ENCODE assay signal across 15 cellular contexts in the genomic region with DNA sequence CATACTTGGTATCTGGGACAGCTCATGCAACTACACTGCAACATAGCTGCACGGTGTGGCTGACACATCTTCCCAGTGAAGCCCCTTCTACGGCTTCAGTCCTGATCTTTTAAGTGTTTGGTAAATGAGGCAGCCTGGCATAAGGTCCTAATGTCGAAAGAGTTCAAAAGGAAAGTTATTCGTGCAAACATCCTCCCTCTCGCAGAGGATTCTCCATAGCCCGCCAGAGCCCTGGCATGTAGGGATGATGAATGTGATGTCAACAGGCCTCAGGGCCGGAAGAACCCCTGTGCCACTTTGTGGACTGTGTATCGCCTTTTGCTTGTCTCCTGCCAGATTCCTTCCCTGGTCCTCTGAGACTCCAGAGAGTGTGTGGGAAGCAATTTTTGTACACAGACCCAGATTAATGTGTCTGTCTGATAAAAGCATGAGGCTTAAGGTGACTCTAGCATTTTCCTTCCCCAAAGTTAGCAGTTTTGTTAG.
A peak's percentile ranks its signal among the peaks of the same experiment; 100 is the strongest.
DNase-seq lines count a peak whose midpoint lies in the region; ATAC-seq and TF ChIP-seq lines count a peak whose summit lies in the region.
"Had no signal": no experiment of that assay in that cellular context is flagged by ENCODE, and none has a peak within 500 bp of the region (broad histone marks: within the 10 kb centered on the region; RNA-seq: fewer than 3 reads in every experiment).

No MANE protein-coding gene starts in this region.

- H2AFZ ChIP-seq in smooth muscle cell (ENCODE audit: low read depth): no peak overlapping the region

- ATAC-seq in GM18520 (IDR thresholded peaks at IDR 0.05; ENCODE audit: unreplicated experiment) (no peak), HG03159 (IDR thresholded peaks at IDR 0.05; ENCODE audit: unreplicated experiment) (no peak)

- H3K4me3 ChIP-seq in fibroblast of pulmonary artery (replicated peaks; ENCODE audit: low read depth, low read length) (no peak overlapping the region), muscle layer of duodenum (ENCODE audit: low read depth in 1 of 2, low read length in 2 of 2) (no peak overlapping the region), smooth muscle cell (no peak overlapping the region)
- H3K4me3 ChIP-seq: MG63, thoracic aorta had no signal

- 35% methylated on average over 8 of the region's 8 CpGs for WGBS in smooth muscle cell (ENCODE audit: low lambda C conversion rate)

- DNase-seq in AG20443 (ENCODE audit: low spot score) (peak; percentile 25), NCI-H69 (lab: John Stamatoyannopoulos, UW) (peak; percentile 30), fibroblast of pulmonary artery (ENCODE audit: low read depth) (peak; percentile 16), RPMI8226 (no peak), smooth muscle cell (lab: John Stamatoyannopoulos, UW; ENCODE audit: unreplicated experiment) (no peak)
- DNase-seq: activated B cell treated with CpG ODN at 0.5 μM for 24 hours; activated naive CD4-positive, alpha-beta T cell; MG63; NCI-H2081; NCI-H748 treated with DMSO at 0.1 percent for 48 hours had no signal

- peaks cover 13% of the 10 kb centered on the region for H3F3A ChIP-seq in smooth muscle cell (ENCODE audit: low read depth)

- H3K4me1 ChIP-seq in muscle layer of duodenum (ENCODE audit: control insufficient read depth in 1 of 2, insufficient read depth in 2 of 2, low read length in 2 of 2) (peaks cover 0 to 4% of the 10 kb centered on the region in 2 donors), smooth muscle cell (ENCODE audit: low read depth) (peaks cover 13% of the 10 kb centered on the region)

- no peak overlapping the region for H3K4me2 ChIP-seq in smooth muscle cell

- H3K27me3 ChIP-seq in muscle layer of duodenum (ENCODE audit: low read depth, low read length) (no peaks in the 10 kb centered on the region), smooth muscle cell (ENCODE audit: low read depth) (no peaks in the 10 kb centered on the region)
- H3K27me3 ChIP-seq: MG63 had no signal

- no peak overlapping the region for H3K9ac ChIP-seq in smooth muscle cell (ENCODE audit: low read depth)

- H3K36me3 ChIP-seq in muscle layer of duodenum (ENCODE audit: control insufficient read depth in 1 of 2, insufficient read depth in 2 of 2, low read length in 2 of 2) (no peaks in the 10 kb centered on the region), smooth muscle cell (ENCODE audit: low read depth) (no peaks in the 10 kb centered on the region)
- H3K36me3 ChIP-seq: MG63, thoracic aorta had no signal

- H3K79me2 ChIP-seq in smooth muscle cell (ENCODE audit: low read depth): no peaks in the 10 kb centered on the region

- H3K27ac ChIP-seq in muscle layer of duodenum (ENCODE audit: low read length) (peak overlapping the region; percentile 82), smooth muscle cell (ENCODE audit: low read depth) (no peak overlapping the region)
- H3K27ac ChIP-seq: RWPE1, thoracic aorta had no signal

- no peaks in the 10 kb centered on the region for H3K9me3 ChIP-seq in muscle layer of duodenum (ENCODE audit: control insufficient read depth in 1 of 2, low read length in 2 of 2)
- H3K9me3 ChIP-seq in smooth muscle cell (replicated peaks; ENCODE audit: low read depth): no peaks in the 10 kb centered on the region
- H3K9me3 ChIP-seq: MG63, thoracic aorta had no signal

- TF ChIP-seq CTCF in fibroblast of pulmonary artery (IDR thresholded peaks at IDR 0.05; ENCODE audit: low read length, missing control alignments): no peak
- TF ChIP-seq CTCF in smooth muscle cell (IDR thresholded peaks at IDR 0.05; ENCODE audit: borderline replicate concordance, insufficient read depth, poor library complexity, severe bottlenecking): no peak

- H4K20me1 ChIP-seq in smooth muscle cell (ENCODE audit: low read depth): no peaks in the 10 kb centered on the region

Comparison
In these comparisons a context has a peak if more than half of its experiments do, and no peak if none do; other contexts are left out.
1. DNase-seq: peak in AG20443 (single experiment), NCI-H69 (single experiment) and fibroblast of pulmonary artery (single experiment); none in RPMI8226 (single experiment) and smooth muscle cell (single experiment).